26 cellular contexts compared by ENCODE assay signal in the genomic region with DNA sequence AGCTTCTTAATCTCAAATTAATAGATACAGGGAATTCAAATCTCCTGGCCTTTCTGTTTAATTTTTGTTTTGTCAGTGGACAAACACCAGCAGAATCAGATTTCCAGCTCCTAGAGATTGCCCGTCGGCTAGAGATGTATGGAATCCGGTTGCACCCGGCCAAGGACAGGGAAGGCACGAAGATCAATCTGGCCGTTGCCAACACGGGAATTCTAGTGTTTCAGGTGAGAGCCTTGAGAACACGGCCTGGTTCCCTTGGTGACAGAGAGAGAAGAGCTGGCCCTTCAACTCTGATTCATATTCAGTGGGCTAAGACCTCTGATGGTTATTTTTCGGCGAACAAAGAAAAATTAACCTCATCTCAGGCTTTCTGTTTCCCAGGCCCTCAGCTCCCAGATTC.
A peak's percentile ranks its signal among the peaks of the same experiment; 100 is the strongest.
DNase-seq lines count a peak whose midpoint lies in the region; ATAC-seq, FAIRE-seq and TF ChIP-seq lines count a peak whose summit lies in the region.
"Had no signal": no experiment of that assay in that cellular context is flagged by ENCODE, and none has a peak within 500 bp of the region (broad histone marks: within the 10 kb centered on the region; RNA-seq: fewer than 3 reads in every experiment).

No MANE protein-coding gene starts in this region.

- CTCF ChIA-PET in mammary epithelial cell (lab: Charles Lee; ENCODE audit: low non-redundant PET): interaction anchor here (0.7 kb wide), 1 partner anchor 454 kb away, joined by 4 read pairs; no protein-coding TSS in a partner anchor

- no peak overlapping the region for H3K4me2 ChIP-seq in mammary epithelial cell (ENCODE audit: insufficient read depth, low read depth, low read length)
- H3K4me2 ChIP-seq: BLaER1, SK-N-SH had no signal

- peaks cover 25% of the 10 kb centered on the region for H3K4me1 Mint-ChIP-seq in osteocyte (ENCODE audit: unreplicated experiment)

- DNase-seq in NCI-H2107 treated with DMSO at 0.1 percent for 48 hours (lab: John Stamatoyannopoulos, UW; ENCODE audit: unreplicated experiment): peak; percentile 18
- no peak for DNase-seq in NCI-H2107 (lab: John Stamatoyannopoulos, UW)
- no peak for DNase-seq in left lung
- no peak for DNase-seq in osteocyte (ENCODE audit: extremely low spot score, unreplicated experiment)
- DNase-seq in NCI-H2171 (lab: John Stamatoyannopoulos, UW): no peak
- DNase-seq in frontal cortex (ENCODE audit: low spot score in 2 of 2): no peak
- DNase-seq in NCI-H1105 (lab: John Stamatoyannopoulos, UW): no peak
- DNase-seq in mammary epithelial cell: no peak
- DNase-seq: CD8-positive, alpha-beta T cell; DND-41; GM23248; HCEC 1CT; IMR-90; Karpas-422; MG63; NCI-H1092; NCI-H1694; NCI-H2227 treated with DMSO at 0.1 percent for 48 hours; NCI-H526; Right ventricle myocardium superior; SK-N-SH had no signal

- no peaks in the 10 kb centered on the region for H3K27me3 Mint-ChIP-seq in osteocyte (ENCODE audit: unreplicated experiment)

- no TSS peak for BruUV-seq in mammary epithelial cell (replicated peaks; lab: Mats Ljungman, UMichigan)

- H3K36me3 Mint-ChIP-seq in osteocyte (ENCODE audit: unreplicated experiment): peaks cover 83% of the 10 kb centered on the region
- H3K36me3 Mint-ChIP-seq: CD8-positive, alpha-beta T cell had no signal

- peak overlapping the region; percentile 74 for H3K27ac Mint-ChIP-seq in osteocyte (ENCODE audit: unreplicated experiment)
- H3K27ac Mint-ChIP-seq: CD8-positive, alpha-beta T cell had no signal

- no peak overlapping the region for H3K4me3 Mint-ChIP-seq in osteocyte (ENCODE audit: unreplicated experiment)
- H3K4me3 Mint-ChIP-seq: CD8-positive, alpha-beta T cell had no signal

- peaks cover 0 to 12% of the 10 kb centered on the region in 2 donors for H3K36me3 ChIP-seq in left lung
- peaks cover 2% of the 10 kb centered on the region for H3K36me3 ChIP-seq in mammary epithelial cell (ENCODE audit: insufficient read depth, low read length)

- intact Hi-C loops in left lung (cut with DNase I) (no loop called here), mammary epithelial cell (cut with micrococcal nuclease) (no loop called here)

- in situ Hi-C loops in mammary epithelial cell (cut with MboI; ENCODE audit: low sequenced_read_pairs in 2 of 2): no loop called here

- H3K4me3 ChIP-seq in left lung (no peak overlapping the region), mammary epithelial cell (replicated peaks in 1 of 3; ENCODE audit: insufficient read depth in 1 of 3, low read depth in 2 of 3, low read length in 3 of 3) (no peak overlapping the region)
- H3K4me3 ChIP-seq: BLaER1, GM12878, GM23248, MG63 had no signal

- TF ChIP-seq CTCF in left lung (IDR thresholded peaks at IDR 0.05) (no peak), osteocyte (IDR thresholded peaks at IDR 0.05) (no peak), mammary epithelial cell (conservative IDR thresholded peaks at IDR 0.05 in 1 of 2, IDR thresholded peaks at IDR 0.05 in 1 of 2; ENCODE audit: extremely low read depth in 1 of 2, insufficient read depth in 1 of 2, low read depth in 1 of 2, low read length in 2 of 2) (no peak)

- no peaks in the 10 kb centered on the region for H3K9me3 Mint-ChIP-seq in osteocyte (ENCODE audit: unreplicated experiment)
- H3K9me3 Mint-ChIP-seq: CD8-positive, alpha-beta T cell had no signal

- no peak for FAIRE-seq in frontal cortex (lab: Jason Lieb, UNC)
- FAIRE-seq: D721Med, G401.6, GM12878, RCC 7860 had no signal

- H3K9ac ChIP-seq in mammary epithelial cell (ENCODE audit: insufficient read depth, low read length): no peak overlapping the region
- H3K9ac ChIP-seq: BLaER1, GM23248, SK-N-SH had no signal

- no peaks in the 10 kb centered on the region for H3K27me3 ChIP-seq in left lung
- H3K27me3 ChIP-seq in mammary epithelial cell (ENCODE audit: insufficient read depth, low read length): no peaks in the 10 kb centered on the region
- H3K27me3 ChIP-seq: BLaER1, MG63 had no signal

- H2AFZ ChIP-seq in mammary epithelial cell (ENCODE audit: low read depth, low read length): no peak overlapping the region
- H2AFZ ChIP-seq: GM23248 had no signal

- no peaks in the 10 kb centered on the region for H3K79me2 ChIP-seq in mammary epithelial cell (ENCODE audit: insufficient read depth, low read length)

- H3K27ac ChIP-seq in left lung (no peak overlapping the region), mammary epithelial cell (ENCODE audit: insufficient read depth, low read depth, low read length) (no peak overlapping the region)
- H3K27ac ChIP-seq: BLaER1, GM23248 had no signal

- H3K9me3 ChIP-seq in left lung: no peaks in the 10 kb centered on the region
- no peaks in the 10 kb centered on the region for H3K9me3 ChIP-seq in mammary epithelial cell (replicated peaks; ENCODE audit: insufficient read depth, low read length)
- H3K9me3 ChIP-seq: BLaER1, MG63, SK-N-SH had no signal

- WGBS in mammary epithelial cell (ENCODE audit: low coverage, missing lambda C conversion rate): 91% methylated on average over 10 of the region's 10 CpGs

- H4K20me1 ChIP-seq in mammary epithelial cell (ENCODE audit: insufficient read depth, low read length): no peaks in the 10 kb centered on the region
- H4K20me1 ChIP-seq: BLaER1 had no signal

- ATAC-seq in left lung: peak; percentile 56
- ATAC-seq: CD8-positive, alpha-beta T cell; GM12878 had no signal

- dilution Hi-C loops in mammary epithelial cell (cut with HindIII; ENCODE audit: low sequenced_read_pairs): no loop called here

- H3K4me1 ChIP-seq in left lung: no peaks in the 10 kb centered on the region
- no peaks in the 10 kb centered on the region for H3K4me1 ChIP-seq in mammary epithelial cell (ENCODE audit: insufficient read depth, low read length)
- H3K4me1 ChIP-seq: BLaER1 had no signal
